17 cellular contexts compared by ENCODE assay signal in the genomic region with DNA sequence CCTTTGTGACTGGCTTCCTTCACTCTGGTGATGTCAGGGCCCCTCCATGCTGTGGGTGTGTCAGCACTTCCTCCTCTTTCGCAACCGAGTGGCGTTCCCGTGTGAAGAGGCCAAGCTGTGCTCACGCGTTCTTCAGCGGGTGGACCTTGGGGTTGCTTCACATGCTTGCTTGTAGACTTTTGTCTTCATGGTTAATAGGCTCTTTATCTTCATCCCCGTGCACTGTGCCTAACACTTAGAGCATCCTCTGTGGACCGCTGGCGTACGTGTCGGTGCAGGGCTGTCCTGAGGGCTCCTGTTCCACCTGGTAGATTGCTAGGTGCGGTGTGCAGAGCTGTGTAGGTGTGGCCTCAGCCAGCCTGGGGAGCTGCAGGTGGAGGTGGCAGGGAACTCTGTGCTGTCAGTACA.
A peak's percentile ranks its signal among the peaks of the same experiment; 100 is the strongest.
DNase-seq lines count a peak whose midpoint lies in the region; ATAC-seq, FAIRE-seq and TF ChIP-seq lines count a peak whose summit lies in the region.
"Had no signal": no experiment of that assay in that cellular context is flagged by ENCODE, and none has a peak within 500 bp of the region (broad histone marks: within the 10 kb centered on the region; RNA-seq: fewer than 3 reads in every experiment).

No MANE protein-coding gene starts in this region.

- no peaks in the 10 kb centered on the region for H3K9me3 Mint-ChIP-seq in activated CD4-positive, alpha-beta memory T cell treated with anti-CD3 and anti-CD28 coated beads for 36 hours
- no peaks in the 10 kb centered on the region for H3K9me3 Mint-ChIP-seq in stimulated activated effector memory CD8-positive, alpha-beta T cell treated with anti-CD3 and anti-CD28 coated beads, Interleukin-12 subunit alpha, Interleukin-12 subunit beta, amount 100 ng/mL, for 72 hours
- H3K9me3 Mint-ChIP-seq: activated naive CD8-positive, alpha-beta T cell treated with anti-CD3 and anti-CD28 coated beads for 36 hours had no signal

- no peaks in the 10 kb centered on the region for H3K36me3 Mint-ChIP-seq in activated CD4-positive, alpha-beta memory T cell treated with anti-CD3 and anti-CD28 coated beads for 36 hours
- no peaks in the 10 kb centered on the region for H3K36me3 Mint-ChIP-seq in stimulated activated effector memory CD8-positive, alpha-beta T cell treated with anti-CD3 and anti-CD28 coated beads, Interleukin-12 subunit alpha, Interleukin-12 subunit beta, amount 100 ng/mL, for 72 hours
- H3K36me3 Mint-ChIP-seq: activated naive CD8-positive, alpha-beta T cell treated with anti-CD3 and anti-CD28 coated beads for 36 hours had no signal

- no peak for FAIRE-seq in kidney (lab: Jason Lieb, UNC)

- intact Hi-C loops in activated CD4-positive, alpha-beta memory T cell treated with anti-CD3 and anti-CD28 coated beads for 36 hours (cut with micrococcal nuclease): no loop called here
- intact Hi-C loops in kidney (cut with DNase I): no loop called here

- no peak overlapping the region for H3K27ac ChIP-seq in kidney (ENCODE audit: low read depth in 2 of 2, low read length in 2 of 2)
- H3K27ac ChIP-seq: colonic mucosa, neutrophil had no signal

- peaks cover 21% of the 10 kb centered on the region for H3K4me1 Mint-ChIP-seq in activated CD4-positive, alpha-beta memory T cell treated with anti-CD3 and anti-CD28 coated beads for 36 hours (ENCODE audit: low read depth)
- peaks cover 13% of the 10 kb centered on the region for H3K4me1 Mint-ChIP-seq in stimulated activated effector memory CD8-positive, alpha-beta T cell treated with anti-CD3 and anti-CD28 coated beads, Interleukin-12 subunit alpha, Interleukin-12 subunit beta, amount 100 ng/mL, for 72 hours

- POLR2A ChIA-PET in activated CD4-positive, alpha-beta memory T cell treated with anti-CD3 and anti-CD28 coated beads for 36 hours (lab: Charles Lee): no interaction called here

- no peak overlapping the region for H3K4me3 Mint-ChIP-seq in activated CD4-positive, alpha-beta memory T cell treated with anti-CD3 and anti-CD28 coated beads for 36 hours
- H3K4me3 Mint-ChIP-seq in stimulated activated effector memory CD8-positive, alpha-beta T cell treated with anti-CD3 and anti-CD28 coated beads, Interleukin-12 subunit alpha, Interleukin-12 subunit beta, amount 100 ng/mL, for 72 hours: no peak overlapping the region
- H3K4me3 Mint-ChIP-seq: activated naive CD8-positive, alpha-beta T cell treated with anti-CD3 and anti-CD28 coated beads for 36 hours had no signal

- H3K27ac Mint-ChIP-seq in activated CD4-positive, alpha-beta memory T cell treated with anti-CD3 and anti-CD28 coated beads for 36 hours: no peak overlapping the region
- no peak overlapping the region for H3K27ac Mint-ChIP-seq in stimulated activated effector memory CD8-positive, alpha-beta T cell treated with anti-CD3 and anti-CD28 coated beads, Interleukin-12 subunit alpha, Interleukin-12 subunit beta, amount 100 ng/mL, for 72 hours
- H3K27ac Mint-ChIP-seq: activated naive CD8-positive, alpha-beta T cell treated with anti-CD3 and anti-CD28 coated beads for 36 hours had no signal

- no peaks in the 10 kb centered on the region for H3K36me3 ChIP-seq in kidney (ENCODE audit: control insufficient read depth in 1 of 2, insufficient read depth in 2 of 2, low read length in 2 of 2)
- H3K36me3 ChIP-seq in MG63: no peaks in the 10 kb centered on the region
- H3K36me3 ChIP-seq: colonic mucosa, neutrophil had no signal

- no peaks in the 10 kb centered on the region for H3K27me3 ChIP-seq in MG63
- H3K27me3 ChIP-seq: colonic mucosa, neutrophil had no signal

- CTCF ChIA-PET in activated CD4-positive, alpha-beta memory T cell treated with anti-CD3 and anti-CD28 coated beads for 36 hours (lab: Charles Lee): no interaction called here

- no peak for TF ChIP-seq CTCF in kidney (IDR thresholded peaks at IDR 0.05; ENCODE audit: borderline replicate concordance, extremely low read depth, insufficient read depth)

- DNase-seq in activated T-cell treated with anti-CD3 and anti-CD28 coated beads for 1 hour (ENCODE audit: low read depth): peak; percentile 40
- DNase-seq in activated T-cell treated with anti-CD3 and anti-CD28 coated beads for 4 hours: no peak
- DNase-seq in activated CD4-positive, alpha-beta memory T cell treated with anti-CD3 and anti-CD28 coated beads for 36 hours: peak; percentile 64
- peak; percentile 78 for DNase-seq in kidney
- no peak for DNase-seq in stimulated activated effector memory CD8-positive, alpha-beta T cell treated with anti-CD3 and anti-CD28 coated beads, Interleukin-12 subunit alpha, Interleukin-12 subunit beta, amount 100 ng/mL, for 72 hours (ENCODE audit: low spot score in 2 of 2)
- DNase-seq in MG63: no peak
- DNase-seq: activated naive CD8-positive, alpha-beta T cell treated with anti-CD3 and anti-CD28 coated beads for 36 hours; colonic mucosa; DMS79 treated with DMSO at 0.1 percent for 48 hours; foreskin fibroblast; KG1; kidney glomerular epithelial cell; substantia nigra had no signal

- no peaks in the 10 kb centered on the region for H3K27me3 Mint-ChIP-seq in activated CD4-positive, alpha-beta memory T cell treated with anti-CD3 and anti-CD28 coated beads for 36 hours

- no peak overlapping the region for H3K9ac ChIP-seq in kidney (ENCODE audit: low read length in 2 of 2)

- H3K9me3 ChIP-seq in kidney (ENCODE audit: control insufficient read depth in 1 of 2, low read length in 2 of 2) (no peaks in the 10 kb centered on the region), MG63 (no peaks in the 10 kb centered on the region)
- H3K9me3 ChIP-seq: colonic mucosa, neutrophil had no signal

- ATAC-seq in stimulated activated effector memory CD8-positive, alpha-beta T cell treated with anti-CD3 and anti-CD28 coated beads, Interleukin-12 subunit alpha, Interleukin-12 subunit beta, amount 100 ng/mL, for 72 hours: peak; percentile 40
- ATAC-seq in HG02970 (IDR thresholded peaks at IDR 0.05; ENCODE audit: low FRiP score, unreplicated experiment): no peak
- no peak for ATAC-seq in HG02610 (IDR thresholded peaks at IDR 0.05; ENCODE audit: unreplicated experiment)
- ATAC-seq: HCT116 had no signal

- no peak overlapping the region for H3K4me3 ChIP-seq in kidney (ENCODE audit: low read length in 2 of 2)
- no peak overlapping the region for H3K4me3 ChIP-seq in MG63
- H3K4me3 ChIP-seq: colonic mucosa had no signal

- H3K4me1 ChIP-seq in kidney (ENCODE audit: control insufficient read depth in 1 of 2, insufficient read depth in 1 of 2, low read depth in 1 of 2, low read length in 2 of 2): no peaks in the 10 kb centered on the region
- H3K4me1 ChIP-seq: colonic mucosa had no signal

Comparison
In these comparisons a context has a peak if more than half of its experiments do, and no peak if none do; other contexts are left out.
1. DNase-seq: peak in activated T-cell treated with anti-CD3 and anti-CD28 coated beads for 1 hour (single experiment), activated CD4-positive, alpha-beta memory T cell treated with anti-CD3 and anti-CD28 coated beads for 36 hours (single experiment) and kidney (single experiment); none in activated T-cell treated with anti-CD3 and anti-CD28 coated beads for 4 hours (single experiment), stimulated activated effector memory CD8-positive, alpha-beta T cell treated with anti-CD3 and anti-CD28 coated beads, Interleukin-12 subunit alpha, Interleukin-12 subunit beta, amount 100 ng/mL, for 72 hours (0 of 2) and MG63 (single experiment).